In genomic region chr7:141685285-141686035, GRCh38 we compare ENCODE assay signal across 20 cellular contexts. TPM values are rescaled to one million over a fixed set of nuclear protein-coding genes. Genes with fewer than 3 reads are reported as not detected.
DNase-seq lines count a peak whose midpoint lies in the region; ATAC-seq and TF ChIP-seq lines count a peak whose summit lies in the region.
"Had no signal": no experiment of that assay in that cellular context is flagged by ENCODE, and none has a peak within 500 bp of the region (broad histone marks: within the 10 kb centered on the region; RNA-seq: fewer than 3 reads in every experiment).

No MANE protein-coding gene starts in this region.

- H3K27me3 ChIP-seq in right lobe of liver = no peaks in the 10 kb centered on the region
- no peaks in the 10 kb centered on the region for H3K27me3 ChIP-seq in gastrocnemius medialis

- in situ Hi-C loops in gastrocnemius medialis (cut with MboI; ENCODE audit: low sequenced_read_pairs in 4 of 4) = no loop called here

- H3K9me3 ChIP-seq in right lobe of liver (peaks cover 0 to 3% (median 0%) of the 10 kb centered on the region in 4 donors), gastrocnemius medialis (no peaks in the 10 kb centered on the region)

- TF ChIP-seq CTCF in right lobe of liver (IDR thresholded peaks at IDR 0.05) (no peak), gastrocnemius medialis (IDR thresholded peaks at IDR 0.05 in 4 of 5, conservative IDR thresholded peaks at IDR 0.05 in 1 of 5) (no peak)

- H3K4me1 ChIP-seq in right lobe of liver = peaks cover 0 to 44% (median 10%) of the 10 kb centered on the region in 4 donors
- H3K4me1 ChIP-seq in gastrocnemius medialis = peaks cover 0 to 10% of the 10 kb centered on the region in 2 donors

- H3K27ac ChIP-seq in right lobe of liver (peak overlapping the region in 2 of 3 donors; percentile 56 to 60), gastrocnemius medialis (peak overlapping the region in 1 of 4 donors; percentile 34)
- H3K27ac ChIP-seq: skin epidermis had no signal

- intact Hi-C loops in right lobe of liver (cut with DNase I) (no loop called here), gastrocnemius medialis (cut with DNase I; ENCODE audit: low total_unique reads) (no loop called here)

- H3K36me3 ChIP-seq in right lobe of liver = peaks cover 0 to 10% (median 0%) of the 10 kb centered on the region in 4 donors
- peaks cover 0 to 23% of the 10 kb centered on the region in 2 donors for H3K36me3 ChIP-seq in gastrocnemius medialis

- no peak for TF ChIP-seq POLR2A in right lobe of liver (IDR thresholded peaks at IDR 0.05)
- no peak for TF ChIP-seq POLR2A in gastrocnemius medialis (IDR thresholded peaks at IDR 0.05)

- H3K4me3 ChIP-seq in right lobe of liver (no peak overlapping the region), gastrocnemius medialis (no peak overlapping the region)
- H3K4me3 ChIP-seq: skin epidermis had no signal

- 66% methylated on average over 16 of the region's 27 CpGs for WGBS in right lobe of liver (ENCODE audit: insufficient coverage, low coverage, low lambda C conversion rate, missing lambda C conversion rate)

- peak; percentile 77 for DNase-seq in NCI-H2171 treated with DMSO at 0.1 percent for 48 hours (lab: John Stamatoyannopoulos, UW)
- DNase-seq in cerebellum (ENCODE audit: low spot score) = peak; percentile 89
- DNase-seq in right lobe of liver = peak; percentile 60 to 86 (median 82)
- peak; percentile 39 to 58 for DNase-seq in gastrocnemius medialis
- no peak for DNase-seq in T-helper 9 cell
- DNase-seq in LoVo (ENCODE audit: low spot score) = no peak
- DNase-seq in stimulated activated CD4-positive, alpha-beta T cell treated with anti-CD3 and anti-CD28 coated beads, Interleukin-4, amount 100 ng/mL, for 24 hours = no peak
- no peak for DNase-seq in activated gamma-delta T cell (lab: John Stamatoyannopoulos, UW)
- DNase-seq: activated B cell treated with CpG ODN at 0.5 μM for 24 hours; EL; HFFc6; islet precursor cell; NCI-H1436; NCI-H510A; stimulated activated CD4-positive, alpha-beta T cell treated with anti-CD3 and anti-CD28 coated beads, Interleukin-4, amount 100 ng/mL, for 4 hours; T-helper 2 cell had no signal

- peak; percentile 89 to 98 (median 95) for ATAC-seq in right lobe of liver
- ATAC-seq in gastrocnemius medialis = peak; percentile 76 to 93
- ATAC-seq: activated T-helper 17 cell treated with anti-CD3 and anti-CD28 coated beads, Interleukin-2, amount 50 U/mL, for 72 hours had no signal

RNA-seq across cellular contexts. Expression of gene DENND11, which starts 16.5 kb away (rescaled TPM):
- 48.6 TPM for total RNA-seq in cerebellum
- 10 to 100 TPM; 24.4 to 30.8 (median 26.3) TPM for total RNA-seq in right lobe of liver
- 1 to 10 TPM; 4.9 to 8.2 (median 6.7) TPM for total RNA-seq in gastrocnemius medialis

RNA-seq across cellular contexts. Expression of gene WEE2, which starts 22.7 kb away (rescaled TPM):
- 0.45 TPM for total RNA-seq in cerebellum
- not detected for total RNA-seq in right lobe of liver
- not detected for total RNA-seq in gastrocnemius medialis
- total RNA-seq: activated B cell treated with CpG ODN at 0.5 μM for 24 hours; activated CD8-positive, alpha-beta memory T cell treated with anti-CD3 and anti-CD28 coated beads for 36 hours; HFFc6; OCI-LY7 had no signal

RNA-seq across cellular contexts. Expression of gene SSBP1, which starts 52.7 kb away (rescaled TPM):
- total RNA-seq in cerebellum (88.9 TPM), right lobe of liver (100 to 1,000 TPM in 1 of 6 experiments, 10 to 100 TPM in 5; 38.6 to 115 (median 48.8) TPM), gastrocnemius medialis (100 to 1,000 TPM; 127 to 147 (median 138) TPM)

Comparison
In these comparisons a context has a peak if more than half of its experiments do, and no peak if none do; other contexts are left out.
1. DNase-seq: peak in NCI-H2171 treated with DMSO at 0.1 percent for 48 hours (single experiment), cerebellum (single experiment), right lobe of liver (3 of 3) and gastrocnemius medialis (2 of 2); none in T-helper 9 cell (single experiment), LoVo (single experiment), stimulated activated CD4-positive, alpha-beta T cell treated with anti-CD3 and anti-CD28 coated beads, Interleukin-4, amount 100 ng/mL, for 24 hours (single experiment) and activated gamma-delta T cell (single experiment).